Comparison of ENCODE assay signal across 16 cellular contexts in the genomic region with DNA sequence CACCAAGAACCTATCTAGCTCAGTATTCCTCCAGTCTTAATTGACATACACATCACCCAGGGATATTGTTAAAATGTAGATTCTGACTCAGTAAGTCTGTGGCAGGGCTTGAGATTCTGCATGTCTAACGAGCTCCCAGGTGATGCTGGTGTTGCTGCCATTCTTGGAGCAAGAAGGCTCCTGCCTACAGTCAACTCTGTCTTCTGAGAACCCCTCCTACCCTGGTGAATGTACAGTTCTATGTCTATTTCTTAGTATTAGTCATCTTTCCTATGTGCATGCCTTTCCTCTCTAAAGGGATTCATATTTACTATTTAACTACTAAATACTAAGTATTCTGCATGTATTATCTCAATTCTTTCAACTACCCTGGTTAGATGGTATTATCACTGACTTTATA.
DNase-seq lines count a peak whose midpoint lies in the region; ATAC-seq and TF ChIP-seq lines count a peak whose summit lies in the region.
"Had no signal": no experiment of that assay in that cellular context is flagged by ENCODE, and none has a peak within 500 bp of the region (broad histone marks: within the 10 kb centered on the region; RNA-seq: fewer than 3 reads in every experiment).

No MANE protein-coding gene starts in this region.

- H3K4me1 ChIP-seq in upper lobe of left lung = no peaks in the 10 kb centered on the region
- H3K4me1 ChIP-seq in PC-3 (ENCODE audit: insufficient read depth, low read length) = peaks cover 12% of the 10 kb centered on the region
- H3K4me1 ChIP-seq: left ventricle myocardium inferior had no signal

- CTCF ChIA-PET in PC-3 (lab: Charles Lee) = no interaction called here

- TF ChIP-seq POLR2A in upper lobe of left lung (IDR thresholded peaks at IDR 0.05) = no peak

- H3K36me3 ChIP-seq in upper lobe of left lung = no peaks in the 10 kb centered on the region
- H3K36me3 ChIP-seq in PC-3 (ENCODE audit: low read depth, low read length) = no peaks in the 10 kb centered on the region
- H3K36me3 ChIP-seq: left ventricle myocardium inferior had no signal

- H3K9me3 ChIP-seq in upper lobe of left lung = no peaks in the 10 kb centered on the region
- no peaks in the 10 kb centered on the region for H3K9me3 ChIP-seq in PC-3 (ENCODE audit: low read length)
- H3K9me3 ChIP-seq: left ventricle myocardium inferior had no signal

- H3F3A ChIP-seq in PC-3 (ENCODE audit: low read length, unreplicated experiment) = no peaks in the 10 kb centered on the region

- no peaks in the 10 kb centered on the region for H3K79me2 ChIP-seq in PC-3 (ENCODE audit: low read length)

- no peak overlapping the region for H3K4me2 ChIP-seq in PC-3 (ENCODE audit: low read length)

- TF ChIP-seq EP300 in upper lobe of left lung (IDR thresholded peaks at IDR 0.05) = no peak

- H4K20me1 ChIP-seq in PC-3 (ENCODE audit: low read length) = no peaks in the 10 kb centered on the region

- WGBS in upper lobe of left lung, 2 donors = 43 to 53% methylated on average over 1 of the region's 1 CpG

- no TSS peak for BruUV-seq in PC-3 (replicated peaks; lab: Mats Ljungman, UMichigan)

- no peak for TF ChIP-seq CTCF in upper lobe of left lung (IDR thresholded peaks at IDR 0.05)
- TF ChIP-seq CTCF in PC-3 (conservative IDR thresholded peaks at IDR 0.05; ENCODE audit: low read depth, low read length) = no peak

- H3K9ac ChIP-seq in PC-3 (ENCODE audit: low read length) = no peak overlapping the region

- H3K4me3 ChIP-seq in upper lobe of left lung = no peak overlapping the region
- H3K4me3 ChIP-seq in PC-3 (ENCODE audit: low read length) = no peak overlapping the region
- H3K4me3 ChIP-seq: left ventricle myocardium inferior had no signal

- POLR2A ChIA-PET in PC-3 (lab: Charles Lee; ENCODE audit: unreplicated experiment) = no interaction called here

- ATAC-seq in GM18498 (IDR thresholded peaks at IDR 0.05; ENCODE audit: unreplicated experiment) (peak; percentile 59), GM19351 (IDR thresholded peaks at IDR 0.05; ENCODE audit: unreplicated experiment) (peak; percentile 80), HG02798 (IDR thresholded peaks at IDR 0.05; ENCODE audit: poor library complexity, unreplicated experiment) (peak; percentile 68), HG03378 (IDR thresholded peaks at IDR 0.05; ENCODE audit: unreplicated experiment) (peak; percentile 78), upper lobe of left lung (ENCODE audit: low FRiP score in 2 of 2) (no peak), sciatic nerve (no peak), PC-3 (no peak)
- ATAC-seq: right cardiac atrium, WTC11 had no signal

- no peaks in the 10 kb centered on the region for H3K27me3 ChIP-seq in upper lobe of left lung
- no peaks in the 10 kb centered on the region for H3K27me3 ChIP-seq in PC-3 (ENCODE audit: low read length)

- intact Hi-C loops in sciatic nerve (cut with DNase I) = no loop called here
- intact Hi-C loops in PC-3 (cut with micrococcal nuclease) = no loop called here

- H3K27ac ChIP-seq in upper lobe of left lung = no peak overlapping the region
- no peak overlapping the region for H3K27ac ChIP-seq in PC-3 (ENCODE audit: low read length)
- H3K27ac ChIP-seq: HL-60, left ventricle myocardium inferior had no signal

- no peaks in the 10 kb centered on the region for H3K9me2 ChIP-seq in PC-3 (replicated peaks; ENCODE audit: low read length)

- H2AFZ ChIP-seq in PC-3 (ENCODE audit: low read length) = no peak overlapping the region

- no peak for DNase-seq in GOT3 (lab: John Stamatoyannopoulos, UW)
- no peak for DNase-seq in upper lobe of left lung
- DNase-seq in sciatic nerve (ENCODE audit: low spot score) = no peak
- DNase-seq in PC-3 = no peak
- DNase-seq: activated CD8-positive, alpha-beta memory T cell treated with anti-CD3 and anti-CD28 coated beads for 24 hours; glutamatergic neuron; left ventricle myocardium inferior; NCI-H2107; NCI-H526; right cardiac atrium had no signal

Comparison
In these comparisons a context has a peak if more than half of its experiments do, and no peak if none do; other contexts are left out.
1. ATAC-seq: peak in GM18498 (single experiment), GM19351 (single experiment), HG02798 (single experiment) and HG03378 (single experiment); none in upper lobe of left lung (0 of 2), sciatic nerve (single experiment) and PC-3 (single experiment).